ENCODE assay signal across 1 cellular context in the genomic region with DNA sequence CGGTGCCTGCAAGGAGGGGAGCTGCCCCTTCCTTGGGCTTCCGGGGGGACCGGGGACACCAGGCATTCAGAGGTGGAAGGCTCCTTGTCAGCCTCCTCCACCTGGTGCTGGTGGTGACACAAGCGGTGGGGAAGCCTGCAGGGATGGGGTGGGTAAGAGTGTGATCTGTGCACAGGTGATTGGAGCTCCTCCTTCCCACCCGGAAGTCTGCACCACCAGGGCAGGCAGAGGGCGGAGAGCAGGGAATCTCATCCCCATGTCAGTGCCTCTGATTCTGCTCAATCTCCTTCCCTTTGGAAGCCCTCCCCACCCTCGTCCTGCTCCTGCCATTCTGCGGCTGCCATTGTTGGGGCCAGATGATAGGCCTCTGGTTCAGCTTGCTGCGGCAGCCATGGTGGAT.
TF ChIP-seq lines count a peak whose summit lies in the region.

No MANE protein-coding gene starts in this region.

TF ChIP-seq in GM23338, 12 proteins besides CTCF, POLR2A, EP300 and RAD21 (continued from another document):
- TF ChIP-seq, protein P1, sequence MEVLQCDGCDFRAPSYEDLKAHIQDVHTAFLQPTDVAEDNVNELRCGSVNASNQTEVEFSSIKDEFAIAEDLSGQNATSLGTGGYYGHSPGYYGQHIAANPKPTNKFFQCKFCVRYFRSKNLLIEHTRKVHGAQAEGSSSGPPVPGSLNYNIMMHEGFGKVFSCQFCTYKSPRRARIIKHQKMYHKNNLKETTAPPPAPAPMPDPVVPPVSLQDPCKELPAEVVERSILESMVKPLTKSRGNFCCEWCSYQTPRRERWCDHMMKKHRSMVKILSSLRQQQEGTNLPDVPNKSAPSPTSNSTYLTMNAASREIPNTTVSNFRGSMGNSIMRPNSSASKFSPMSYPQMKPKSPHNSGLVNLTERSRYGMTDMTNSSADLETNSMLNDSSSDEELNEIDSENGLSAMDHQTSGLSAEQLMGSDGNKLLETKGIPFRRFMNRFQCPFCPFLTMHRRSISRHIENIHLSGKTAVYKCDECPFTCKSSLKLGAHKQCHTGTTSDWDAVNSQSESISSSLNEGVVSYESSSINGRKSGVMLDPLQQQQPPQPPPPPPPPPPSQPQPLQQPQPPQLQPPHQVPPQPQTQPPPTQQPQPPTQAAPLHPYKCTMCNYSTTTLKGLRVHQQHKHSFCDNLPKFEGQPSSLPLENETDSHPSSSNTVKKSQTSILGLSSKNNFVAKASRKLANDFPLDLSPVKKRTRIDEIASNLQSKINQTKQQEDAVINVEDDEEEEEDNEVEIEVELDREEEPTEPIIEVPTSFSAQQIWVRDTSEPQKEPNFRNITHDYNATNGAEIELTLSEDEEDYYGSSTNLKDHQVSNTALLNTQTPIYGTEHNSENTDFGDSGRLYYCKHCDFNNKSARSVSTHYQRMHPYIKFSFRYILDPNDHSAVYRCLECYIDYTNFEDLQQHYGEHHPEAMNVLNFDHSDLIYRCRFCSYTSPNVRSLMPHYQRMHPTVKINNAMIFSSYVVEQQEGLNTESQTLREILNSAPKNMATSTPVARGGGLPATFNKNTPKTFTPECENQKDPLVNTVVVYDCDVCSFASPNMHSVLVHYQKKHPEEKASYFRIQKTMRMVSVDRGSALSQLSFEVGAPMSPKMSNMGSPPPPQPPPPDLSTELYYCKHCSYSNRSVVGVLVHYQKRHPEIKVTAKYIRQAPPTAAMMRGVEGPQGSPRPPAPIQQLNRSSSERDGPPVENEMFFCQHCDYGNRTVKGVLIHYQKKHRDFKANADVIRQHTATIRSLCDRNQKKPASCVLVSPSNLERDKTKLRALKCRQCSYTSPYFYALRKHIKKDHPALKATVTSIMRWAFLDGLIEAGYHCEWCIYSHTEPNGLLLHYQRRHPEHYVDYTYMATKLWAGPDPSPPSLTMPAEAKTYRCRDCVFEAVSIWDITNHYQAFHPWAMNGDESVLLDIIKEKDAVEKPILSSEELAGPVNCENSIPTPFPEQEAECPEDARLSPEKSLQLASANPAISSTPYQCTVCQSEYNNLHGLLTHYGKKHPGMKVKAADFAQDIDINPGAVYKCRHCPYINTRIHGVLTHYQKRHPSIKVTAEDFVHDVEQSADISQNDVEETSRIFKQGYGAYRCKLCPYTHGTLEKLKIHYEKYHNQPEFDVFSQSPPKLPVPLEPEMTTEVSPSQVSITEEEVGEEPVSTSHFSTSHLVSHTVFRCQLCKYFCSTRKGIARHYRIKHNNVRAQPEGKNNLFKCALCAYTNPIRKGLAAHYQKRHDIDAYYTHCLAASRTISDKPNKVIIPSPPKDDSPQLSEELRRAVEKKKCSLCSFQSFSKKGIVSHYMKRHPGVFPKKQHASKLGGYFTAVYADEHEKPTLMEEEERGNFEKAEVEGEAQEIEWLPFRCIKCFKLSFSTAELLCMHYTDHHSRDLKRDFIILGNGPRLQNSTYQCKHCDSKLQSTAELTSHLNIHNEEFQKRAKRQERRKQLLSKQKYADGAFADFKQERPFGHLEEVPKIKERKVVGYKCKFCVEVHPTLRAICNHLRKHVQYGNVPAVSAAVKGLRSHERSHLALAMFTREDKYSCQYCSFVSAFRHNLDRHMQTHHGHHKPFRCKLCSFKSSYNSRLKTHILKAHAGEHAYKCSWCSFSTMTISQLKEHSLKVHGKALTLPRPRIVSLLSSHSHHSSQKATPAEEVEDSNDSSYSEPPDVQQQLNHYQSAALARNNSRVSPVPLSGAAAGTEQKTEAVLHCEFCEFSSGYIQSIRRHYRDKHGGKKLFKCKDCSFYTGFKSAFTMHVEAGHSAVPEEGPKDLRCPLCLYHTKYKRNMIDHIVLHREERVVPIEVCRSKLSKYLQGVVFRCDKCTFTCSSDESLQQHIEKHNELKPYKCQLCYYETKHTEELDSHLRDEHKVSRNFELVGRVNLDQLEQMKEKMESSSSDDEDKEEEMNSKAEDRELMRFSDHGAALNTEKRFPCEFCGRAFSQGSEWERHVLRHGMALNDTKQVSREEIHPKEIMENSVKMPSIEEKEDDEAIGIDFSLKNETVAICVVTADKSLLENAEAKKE (CRISPR knock-in tag; IDR thresholded peaks at IDR 0.05), result no peak
- TF ChIP-seq JUNB (IDR thresholded peaks at IDR 0.05; ENCODE audit: unreplicated experiment) (no peak), ZNF331 (CRISPR knock-in tag; IDR thresholded peaks at IDR 0.05; ENCODE audit: low read depth) (no peak)
TF ChIP-seq in GM23338: peak in this region for 0.
